ENCODE assay signal across 28 cellular contexts in genomic region chr2:136257893-136258292, GRCh38.
"Had no signal": no experiment of that assay in that cellular context is flagged by ENCODE, and none has a peak within 500 bp of the region (broad histone marks: within the 10 kb centered on the region; RNA-seq: fewer than 3 reads in every experiment).

No MANE protein-coding gene starts in this region.

- H3K4me1 ChIP-seq: parathyroid adenoma, transverse colon had no signal

- H3K4me1 Mint-ChIP-seq: activated CD8-positive, alpha-beta memory T cell treated with anti-CD3 and anti-CD28 coated beads, Interleukin-2, amount 10 ng/mL, durations not matched to agents 7 days and 5 days; WTC11 had no signal

- H3K27ac ChIP-seq: parathyroid adenoma, spleen, testis, transverse colon had no signal

- H3K4me3 ChIP-seq: spleen, testis, transverse colon had no signal

- H3K9me3 ChIP-seq: spleen, testis, transverse colon had no signal

- ATAC-seq: activated CD8-positive, alpha-beta memory T cell treated with anti-CD3 and anti-CD28 coated beads, Interleukin-2, amount 10 ng/mL, durations not matched to agents 7 days and 5 days; activated CD8-positive, alpha-beta T cell treated with anti-CD3 and anti-CD28 coated beads, Interleukin-2, amount 10 ng/mL, durations not matched to agents 7 days and 5 days; activated naive CD8-positive, alpha-beta T cell treated with anti-CD3 and anti-CD28 coated beads, Interleukin-2, amount 50 U/mL, for 24 hours; left colon; naive thymus-derived CD4-positive, alpha-beta T cell; right cardiac atrium; stimulated activated naive CD8-positive, alpha-beta T cell treated with anti-CD3 and anti-CD28 coated beads, Interleukin-15, Interleukin-2, amounts not matched to agents 100 U/mL and 50 U/mL, for 24 hours; T-helper 17 cell; WTC11 had no signal

- H3K36me3 ChIP-seq: spleen, transverse colon had no signal

- H3K9me3 Mint-ChIP-seq: activated naive CD4-positive, alpha-beta T cell treated with anti-CD3 and anti-CD28 coated beads, Interleukin-2, amount 50 U/mL, for 24 hours; activated naive CD8-positive, alpha-beta T cell treated with anti-CD3 and anti-CD28 coated beads, Interleukin-2, amount 50 U/mL, for 24 hours had no signal

- H3K36me3 Mint-ChIP-seq: activated CD8-positive, alpha-beta memory T cell treated with anti-CD3 and anti-CD28 coated beads, Interleukin-2, amount 10 ng/mL, durations not matched to agents 7 days and 5 days; activated naive CD4-positive, alpha-beta T cell treated with anti-CD3 and anti-CD28 coated beads, Interleukin-2, amount 50 U/mL, for 24 hours; mesothelial cell of epicardium; WTC11 had no signal

- H3K27me3 ChIP-seq: spleen, testis, transverse colon had no signal

- H3K4me3 Mint-ChIP-seq: activated CD8-positive, alpha-beta memory T cell treated with anti-CD3 and anti-CD28 coated beads, Interleukin-2, amount 10 ng/mL, durations not matched to agents 7 days and 5 days; activated CD8-positive, alpha-beta T cell treated with anti-CD3 and anti-CD28 coated beads, Interleukin-2, amount 10 ng/mL, durations not matched to agents 7 days and 5 days; activated naive CD4-positive, alpha-beta T cell treated with anti-CD3 and anti-CD28 coated beads, Interleukin-2, amount 50 U/mL, for 24 hours; activated naive CD8-positive, alpha-beta T cell treated with anti-CD3 and anti-CD28 coated beads, Interleukin-2, amount 50 U/mL, for 24 hours; mesothelial cell of epicardium; neural crest cell; T-helper 17 cell; WTC11 had no signal

- DNase-seq: activated CD8-positive, alpha-beta memory T cell treated with anti-CD3 and anti-CD28 coated beads, Interleukin-2, amount 10 ng/mL, durations not matched to agents 7 days and 5 days; activated CD8-positive, alpha-beta T cell treated with anti-CD3 and anti-CD28 coated beads, Interleukin-2, amount 10 ng/mL, durations not matched to agents 7 days and 5 days; activated naive CD8-positive, alpha-beta T cell treated with anti-CD3 and anti-CD28 coated beads, Interleukin-2, amount 50 U/mL, for 24 hours; activated T-cell treated with anti-CD3 and anti-CD28 coated beads, Interleukin-2, amount 50 U/mL, for 48 hours; amygdala; dermis blood vessel endothelial cell; effector CD8-positive, alpha-beta T cell; foreskin fibroblast; head of caudate nucleus; hippocampal formation; kidney; left colon; mammary epithelial cell; naive thymus-derived CD4-positive, alpha-beta T cell; nucleus accumbens; right cardiac atrium; spleen; stimulated activated naive CD8-positive, alpha-beta T cell treated with anti-CD3 and anti-CD28 coated beads, Interleukin-15, Interleukin-2, amounts not matched to agents 100 U/mL and 50 U/mL, for 24 hours; T-helper 17 cell; T1000; testis; transverse colon had no signal

- H3K27ac Mint-ChIP-seq: activated CD8-positive, alpha-beta memory T cell treated with anti-CD3 and anti-CD28 coated beads, Interleukin-2, amount 10 ng/mL, durations not matched to agents 7 days and 5 days; activated CD8-positive, alpha-beta T cell treated with anti-CD3 and anti-CD28 coated beads, Interleukin-2, amount 10 ng/mL, durations not matched to agents 7 days and 5 days; activated naive CD4-positive, alpha-beta T cell treated with anti-CD3 and anti-CD28 coated beads, Interleukin-2, amount 50 U/mL, for 24 hours; activated naive CD8-positive, alpha-beta T cell treated with anti-CD3 and anti-CD28 coated beads, Interleukin-2, amount 50 U/mL, for 24 hours; activated T-helper 2 cell treated with anti-CD3 and anti-CD28 coated beads, Interferon-gamma antibody, Interleukin-2, Interleukin-4, amounts not matched to agents 10 μg/mL and 5 μg/mL and 100 μg/mL, durations not matched to agents 14 hours and 24 hours and 36 hours; mesothelial cell of epicardium; WTC11 had no signal

- H3K27me3 Mint-ChIP-seq: activated naive CD4-positive, alpha-beta T cell treated with anti-CD3 and anti-CD28 coated beads, Interleukin-2, amount 50 U/mL, for 24 hours; activated naive CD8-positive, alpha-beta T cell treated with anti-CD3 and anti-CD28 coated beads, Interleukin-2, amount 50 U/mL, for 24 hours; naive thymus-derived CD4-positive, alpha-beta T cell; T-helper 17 cell had no signal
